19 cellular contexts compared by ENCODE assay signal in the genomic region with DNA sequence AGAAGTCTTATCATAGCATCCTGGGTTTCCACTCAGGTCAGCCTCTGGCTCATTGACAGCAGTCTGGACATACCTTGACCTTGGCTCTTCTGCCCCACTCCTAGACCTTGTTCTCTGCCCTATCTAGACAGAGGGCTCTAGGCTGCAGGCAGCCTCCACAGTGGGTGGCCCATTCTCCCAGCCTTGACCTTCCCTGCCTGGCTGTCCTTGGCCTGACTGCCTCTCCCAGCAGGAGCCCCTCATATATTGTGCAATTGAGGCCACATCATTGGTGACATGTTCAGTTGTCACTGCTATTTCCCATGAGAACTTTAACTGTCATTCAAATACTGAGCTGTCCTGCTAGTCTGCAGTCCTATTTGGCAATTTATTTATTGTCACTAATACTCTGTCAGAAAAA.
"Had no signal": no experiment of that assay in that cellular context is flagged by ENCODE, and none has a peak within 500 bp of the region (broad histone marks: within the 10 kb centered on the region; RNA-seq: fewer than 3 reads in every experiment).

No MANE protein-coding gene starts in this region.

- H3K9me3 ChIP-seq: breast epithelium, gastroesophageal sphincter, heart right ventricle, lower lobe of right lung, ovary, sigmoid colon, spleen, thyroid gland had no signal

- H3K27ac Mint-ChIP-seq: activated B cell treated with CpG ODN at 0.5 μM for 24 hours; activated naive CD8-positive, alpha-beta T cell treated with anti-CD3 and anti-CD28 coated beads, Interleukin-2, amount 10 ng/mL, durations not matched to agents 7 days and 5 days; activated T-helper 1 cell treated with anti-CD3 and anti-CD28 coated beads, Interleukin-12 subunit alpha, Interleukin-12 subunit beta, Interleukin-2, Interleukin-4 antibody, amounts not matched to agents 30 ng/mL and 10 ng/mL and 1 ng/mL, durations not matched to agents 14 hours and 24 hours and 36 hours; effector memory CD8-positive, alpha-beta T cell; mesothelial cell of epicardium had no signal

- H3K27ac ChIP-seq: breast epithelium, gastroesophageal sphincter, heart right ventricle, lower lobe of right lung, ovary, sigmoid colon, spleen, thyroid gland had no signal

- H3K36me3 ChIP-seq: breast epithelium, gastroesophageal sphincter, heart right ventricle, lower lobe of right lung, ovary, sigmoid colon, spleen, thyroid gland had no signal

- H3K4me3 ChIP-seq: breast epithelium, gastroesophageal sphincter, heart right ventricle, lower lobe of right lung, ovary, sigmoid colon, spleen, thyroid gland had no signal

- H3K4me1 Mint-ChIP-seq: activated B cell treated with CpG ODN at 0.5 μM for 24 hours; activated naive CD8-positive, alpha-beta T cell treated with anti-CD3 and anti-CD28 coated beads, Interleukin-2, amount 10 ng/mL, durations not matched to agents 7 days and 5 days had no signal

- H3K36me3 Mint-ChIP-seq: activated naive CD8-positive, alpha-beta T cell treated with anti-CD3 and anti-CD28 coated beads, Interleukin-2, amount 10 ng/mL, durations not matched to agents 7 days and 5 days; mesothelial cell of epicardium had no signal

- FAIRE-seq: TTC549 had no signal

- H3K4me3 Mint-ChIP-seq: activated B cell treated with CpG ODN at 0.5 μM for 24 hours; activated naive CD8-positive, alpha-beta T cell treated with anti-CD3 and anti-CD28 coated beads, Interleukin-2, amount 10 ng/mL, durations not matched to agents 7 days and 5 days; activated T-helper 1 cell treated with anti-CD3 and anti-CD28 coated beads, Interleukin-12 subunit alpha, Interleukin-12 subunit beta, Interleukin-2, Interleukin-4 antibody, amounts not matched to agents 30 ng/mL and 10 ng/mL and 1 ng/mL, durations not matched to agents 14 hours and 24 hours and 36 hours; effector memory CD8-positive, alpha-beta T cell; mesothelial cell of epicardium had no signal

- H3K9me3 Mint-ChIP-seq: activated B cell treated with CpG ODN at 0.5 μM for 24 hours; activated naive CD8-positive, alpha-beta T cell treated with anti-CD3 and anti-CD28 coated beads, Interleukin-2, amount 10 ng/mL, durations not matched to agents 7 days and 5 days; activated T-helper 1 cell treated with anti-CD3 and anti-CD28 coated beads, Interleukin-12 subunit alpha, Interleukin-12 subunit beta, Interleukin-2, Interleukin-4 antibody, amounts not matched to agents 30 ng/mL and 10 ng/mL and 1 ng/mL, durations not matched to agents 14 hours and 24 hours and 36 hours; effector memory CD8-positive, alpha-beta T cell; mesothelial cell of epicardium had no signal

- ATAC-seq: effector memory CD8-positive, alpha-beta T cell; gastroesophageal sphincter; left colon; lower lobe of right lung had no signal

- H3K27me3 ChIP-seq: breast epithelium, gastroesophageal sphincter, ovary, sigmoid colon, thyroid gland had no signal

- H3K4me1 ChIP-seq: breast epithelium, lower lobe of right lung, thyroid gland had no signal

- DNase-seq: activated B cell treated with CpG ODN at 0.5 μM for 24 hours; activated CD4-positive, alpha-beta T cell treated with anti-CD3 and anti-CD28 coated beads for 48 hours; activated naive CD8-positive, alpha-beta T cell treated with anti-CD3 and anti-CD28 coated beads, Interleukin-2, amount 10 ng/mL, durations not matched to agents 7 days and 5 days; anterior cingulate cortex; dermis blood vessel endothelial cell; effector memory CD8-positive, alpha-beta T cell; heart right ventricle; left colon; lower lobe of right lung; ovary; sigmoid colon; spleen; T-helper 2 cell; thyroid gland had no signal
